Comparison of ENCODE assay signal across 1 cellular context in the genomic region with DNA sequence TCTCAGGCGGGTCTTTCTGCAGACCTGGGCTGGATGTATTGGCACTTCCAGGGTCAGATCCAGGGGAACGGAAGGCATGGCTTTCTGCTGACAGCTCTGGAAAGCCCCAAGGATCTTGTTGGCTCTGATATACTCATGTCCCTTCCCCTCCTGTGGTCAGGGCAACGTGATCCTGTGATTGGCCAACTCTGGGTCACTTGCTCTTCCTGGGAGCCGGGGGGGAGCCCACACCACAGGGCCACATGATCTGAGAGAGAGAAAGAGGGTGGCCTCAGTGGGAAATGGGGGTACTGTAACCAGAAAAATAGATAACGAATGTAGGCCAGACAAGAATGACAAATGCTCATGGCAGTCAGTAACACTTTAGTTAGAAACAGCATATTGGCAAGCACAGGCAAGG.
A peak's percentile ranks its signal among the peaks of the same experiment; 100 is the strongest.
TF ChIP-seq lines count a peak whose summit lies in the region.

No MANE protein-coding gene starts in this region.

TF ChIP-seq in K562, 482 proteins besides CTCF, POLR2A, EP300 and RAD21 (continued from another document):
- TF ChIP-seq, protein P1, sequence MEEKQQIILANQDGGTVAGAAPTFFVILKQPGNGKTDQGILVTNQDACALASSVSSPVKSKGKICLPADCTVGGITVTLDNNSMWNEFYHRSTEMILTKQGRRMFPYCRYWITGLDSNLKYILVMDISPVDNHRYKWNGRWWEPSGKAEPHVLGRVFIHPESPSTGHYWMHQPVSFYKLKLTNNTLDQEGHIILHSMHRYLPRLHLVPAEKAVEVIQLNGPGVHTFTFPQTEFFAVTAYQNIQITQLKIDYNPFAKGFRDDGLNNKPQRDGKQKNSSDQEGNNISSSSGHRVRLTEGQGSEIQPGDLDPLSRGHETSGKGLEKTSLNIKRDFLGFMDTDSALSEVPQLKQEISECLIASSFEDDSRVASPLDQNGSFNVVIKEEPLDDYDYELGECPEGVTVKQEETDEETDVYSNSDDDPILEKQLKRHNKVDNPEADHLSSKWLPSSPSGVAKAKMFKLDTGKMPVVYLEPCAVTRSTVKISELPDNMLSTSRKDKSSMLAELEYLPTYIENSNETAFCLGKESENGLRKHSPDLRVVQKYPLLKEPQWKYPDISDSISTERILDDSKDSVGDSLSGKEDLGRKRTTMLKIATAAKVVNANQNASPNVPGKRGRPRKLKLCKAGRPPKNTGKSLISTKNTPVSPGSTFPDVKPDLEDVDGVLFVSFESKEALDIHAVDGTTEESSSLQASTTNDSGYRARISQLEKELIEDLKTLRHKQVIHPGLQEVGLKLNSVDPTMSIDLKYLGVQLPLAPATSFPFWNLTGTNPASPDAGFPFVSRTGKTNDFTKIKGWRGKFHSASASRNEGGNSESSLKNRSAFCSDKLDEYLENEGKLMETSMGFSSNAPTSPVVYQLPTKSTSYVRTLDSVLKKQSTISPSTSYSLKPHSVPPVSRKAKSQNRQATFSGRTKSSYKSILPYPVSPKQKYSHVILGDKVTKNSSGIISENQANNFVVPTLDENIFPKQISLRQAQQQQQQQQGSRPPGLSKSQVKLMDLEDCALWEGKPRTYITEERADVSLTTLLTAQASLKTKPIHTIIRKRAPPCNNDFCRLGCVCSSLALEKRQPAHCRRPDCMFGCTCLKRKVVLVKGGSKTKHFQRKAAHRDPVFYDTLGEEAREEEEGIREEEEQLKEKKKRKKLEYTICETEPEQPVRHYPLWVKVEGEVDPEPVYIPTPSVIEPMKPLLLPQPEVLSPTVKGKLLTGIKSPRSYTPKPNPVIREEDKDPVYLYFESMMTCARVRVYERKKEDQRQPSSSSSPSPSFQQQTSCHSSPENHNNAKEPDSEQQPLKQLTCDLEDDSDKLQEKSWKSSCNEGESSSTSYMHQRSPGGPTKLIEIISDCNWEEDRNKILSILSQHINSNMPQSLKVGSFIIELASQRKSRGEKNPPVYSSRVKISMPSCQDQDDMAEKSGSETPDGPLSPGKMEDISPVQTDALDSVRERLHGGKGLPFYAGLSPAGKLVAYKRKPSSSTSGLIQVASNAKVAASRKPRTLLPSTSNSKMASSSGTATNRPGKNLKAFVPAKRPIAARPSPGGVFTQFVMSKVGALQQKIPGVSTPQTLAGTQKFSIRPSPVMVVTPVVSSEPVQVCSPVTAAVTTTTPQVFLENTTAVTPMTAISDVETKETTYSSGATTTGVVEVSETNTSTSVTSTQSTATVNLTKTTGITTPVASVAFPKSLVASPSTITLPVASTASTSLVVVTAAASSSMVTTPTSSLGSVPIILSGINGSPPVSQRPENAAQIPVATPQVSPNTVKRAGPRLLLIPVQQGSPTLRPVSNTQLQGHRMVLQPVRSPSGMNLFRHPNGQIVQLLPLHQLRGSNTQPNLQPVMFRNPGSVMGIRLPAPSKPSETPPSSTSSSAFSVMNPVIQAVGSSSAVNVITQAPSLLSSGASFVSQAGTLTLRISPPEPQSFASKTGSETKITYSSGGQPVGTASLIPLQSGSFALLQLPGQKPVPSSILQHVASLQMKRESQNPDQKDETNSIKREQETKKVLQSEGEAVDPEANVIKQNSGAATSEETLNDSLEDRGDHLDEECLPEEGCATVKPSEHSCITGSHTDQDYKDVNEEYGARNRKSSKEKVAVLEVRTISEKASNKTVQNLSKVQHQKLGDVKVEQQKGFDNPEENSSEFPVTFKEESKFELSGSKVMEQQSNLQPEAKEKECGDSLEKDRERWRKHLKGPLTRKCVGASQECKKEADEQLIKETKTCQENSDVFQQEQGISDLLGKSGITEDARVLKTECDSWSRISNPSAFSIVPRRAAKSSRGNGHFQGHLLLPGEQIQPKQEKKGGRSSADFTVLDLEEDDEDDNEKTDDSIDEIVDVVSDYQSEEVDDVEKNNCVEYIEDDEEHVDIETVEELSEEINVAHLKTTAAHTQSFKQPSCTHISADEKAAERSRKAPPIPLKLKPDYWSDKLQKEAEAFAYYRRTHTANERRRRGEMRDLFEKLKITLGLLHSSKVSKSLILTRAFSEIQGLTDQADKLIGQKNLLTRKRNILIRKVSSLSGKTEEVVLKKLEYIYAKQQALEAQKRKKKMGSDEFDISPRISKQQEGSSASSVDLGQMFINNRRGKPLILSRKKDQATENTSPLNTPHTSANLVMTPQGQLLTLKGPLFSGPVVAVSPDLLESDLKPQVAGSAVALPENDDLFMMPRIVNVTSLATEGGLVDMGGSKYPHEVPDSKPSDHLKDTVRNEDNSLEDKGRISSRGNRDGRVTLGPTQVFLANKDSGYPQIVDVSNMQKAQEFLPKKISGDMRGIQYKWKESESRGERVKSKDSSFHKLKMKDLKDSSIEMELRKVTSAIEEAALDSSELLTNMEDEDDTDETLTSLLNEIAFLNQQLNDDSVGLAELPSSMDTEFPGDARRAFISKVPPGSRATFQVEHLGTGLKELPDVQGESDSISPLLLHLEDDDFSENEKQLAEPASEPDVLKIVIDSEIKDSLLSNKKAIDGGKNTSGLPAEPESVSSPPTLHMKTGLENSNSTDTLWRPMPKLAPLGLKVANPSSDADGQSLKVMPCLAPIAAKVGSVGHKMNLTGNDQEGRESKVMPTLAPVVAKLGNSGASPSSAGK (IDR thresholded peaks at IDR 0.05), result 0 out of 2 replicates have a peak, but pooled peaks have one; percentile 9
- TF ChIP-seq PREB (CRISPR knock-in tag; IDR thresholded peaks at IDR 0.05), result no peak
- peak; percentile 77; the same call in 1 of the 2 replicates for TF ChIP-seq ZNF589 (CRISPR knock-in tag; IDR thresholded peaks at IDR 0.05; ENCODE audit: low read depth)
- TF ChIP-seq, protein P2, sequence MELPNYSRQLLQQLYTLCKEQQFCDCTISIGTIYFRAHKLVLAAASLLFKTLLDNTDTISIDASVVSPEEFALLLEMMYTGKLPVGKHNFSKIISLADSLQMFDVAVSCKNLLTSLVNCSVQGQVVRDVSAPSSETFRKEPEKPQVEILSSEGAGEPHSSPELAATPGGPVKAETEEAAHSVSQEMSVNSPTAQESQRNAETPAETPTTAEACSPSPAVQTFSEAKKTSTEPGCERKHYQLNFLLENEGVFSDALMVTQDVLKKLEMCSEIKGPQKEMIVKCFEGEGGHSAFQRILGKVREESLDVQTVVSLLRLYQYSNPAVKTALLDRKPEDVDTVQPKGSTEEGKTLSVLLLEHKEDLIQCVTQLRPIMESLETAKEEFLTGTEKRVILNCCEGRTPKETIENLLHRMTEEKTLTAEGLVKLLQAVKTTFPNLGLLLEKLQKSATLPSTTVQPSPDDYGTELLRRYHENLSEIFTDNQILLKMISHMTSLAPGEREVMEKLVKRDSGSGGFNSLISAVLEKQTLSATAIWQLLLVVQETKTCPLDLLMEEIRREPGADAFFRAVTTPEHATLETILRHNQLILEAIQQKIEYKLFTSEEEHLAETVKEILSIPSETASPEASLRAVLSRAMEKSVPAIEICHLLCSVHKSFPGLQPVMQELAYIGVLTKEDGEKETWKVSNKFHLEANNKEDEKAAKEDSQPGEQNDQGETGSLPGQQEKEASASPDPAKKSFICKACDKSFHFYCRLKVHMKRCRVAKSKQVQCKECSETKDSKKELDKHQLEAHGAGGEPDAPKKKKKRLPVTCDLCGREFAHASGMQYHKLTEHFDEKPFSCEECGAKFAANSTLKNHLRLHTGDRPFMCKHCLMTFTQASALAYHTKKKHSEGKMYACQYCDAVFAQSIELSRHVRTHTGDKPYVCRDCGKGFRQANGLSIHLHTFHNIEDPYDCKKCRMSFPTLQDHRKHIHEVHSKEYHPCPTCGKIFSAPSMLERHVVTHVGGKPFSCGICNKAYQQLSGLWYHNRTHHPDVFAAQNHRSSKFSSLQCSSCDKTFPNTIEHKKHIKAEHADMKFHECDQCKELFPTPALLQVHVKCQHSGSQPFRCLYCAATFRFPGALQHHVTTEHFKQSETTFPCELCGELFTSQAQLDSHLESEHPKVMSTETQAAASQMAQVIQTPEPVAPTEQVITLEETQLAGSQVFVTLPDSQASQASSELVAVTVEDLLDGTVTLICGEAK (IDR thresholded peaks at IDR 0.05), result no peak
- TF ChIP-seq, protein P2 (CRISPR knock-in tag; IDR thresholded peaks at IDR 0.05), result no peak
- TF ChIP-seq L3MBTL2 (IDR thresholded peaks at IDR 0.05), result 0 out of 2 replicates have a peak, but pooled peaks have one; percentile 16
- TF ChIP-seq, protein P3, sequence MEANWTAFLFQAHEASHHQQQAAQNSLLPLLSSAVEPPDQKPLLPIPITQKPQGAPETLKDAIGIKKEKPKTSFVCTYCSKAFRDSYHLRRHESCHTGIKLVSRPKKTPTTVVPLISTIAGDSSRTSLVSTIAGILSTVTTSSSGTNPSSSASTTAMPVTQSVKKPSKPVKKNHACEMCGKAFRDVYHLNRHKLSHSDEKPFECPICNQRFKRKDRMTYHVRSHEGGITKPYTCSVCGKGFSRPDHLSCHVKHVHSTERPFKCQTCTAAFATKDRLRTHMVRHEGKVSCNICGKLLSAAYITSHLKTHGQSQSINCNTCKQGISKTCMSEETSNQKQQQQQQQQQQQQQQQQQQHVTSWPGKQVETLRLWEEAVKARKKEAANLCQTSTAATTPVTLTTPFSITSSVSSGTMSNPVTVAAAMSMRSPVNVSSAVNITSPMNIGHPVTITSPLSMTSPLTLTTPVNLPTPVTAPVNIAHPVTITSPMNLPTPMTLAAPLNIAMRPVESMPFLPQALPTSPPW (CRISPR knock-in tag; IDR thresholded peaks at IDR 0.05), result peak; percentile 90
- TF ChIP-seq HNRNPH1 (optimal IDR thresholded peaks at IDR 0.05; ENCODE audit: low read depth, low read length), result no peak
- TF ChIP-seq SPI1 (IDR thresholded peaks at IDR 0.05; ENCODE audit: borderline replicate concordance, low read depth, low read length), result 0 out of 2 replicates have a peak, but pooled peaks have one; percentile 20
- 0 out of 2 replicates have a peak, but pooled peaks have one; percentile 15 for TF ChIP-seq GABPA (tag; conservative IDR thresholded peaks at IDR 0.05; ENCODE audit: low read depth)
- TF ChIP-seq FOXK1 (CRISPR knock-in tag; IDR thresholded peaks at IDR 0.05; ENCODE audit: borderline replicate concordance), result no peak
- TF ChIP-seq LCOR (CRISPR knock-in tag; IDR thresholded peaks at IDR 0.05), result no peak
- TF ChIP-seq CC2D1A (IDR thresholded peaks at IDR 0.05), result no peak
- TF ChIP-seq, protein P4, sequence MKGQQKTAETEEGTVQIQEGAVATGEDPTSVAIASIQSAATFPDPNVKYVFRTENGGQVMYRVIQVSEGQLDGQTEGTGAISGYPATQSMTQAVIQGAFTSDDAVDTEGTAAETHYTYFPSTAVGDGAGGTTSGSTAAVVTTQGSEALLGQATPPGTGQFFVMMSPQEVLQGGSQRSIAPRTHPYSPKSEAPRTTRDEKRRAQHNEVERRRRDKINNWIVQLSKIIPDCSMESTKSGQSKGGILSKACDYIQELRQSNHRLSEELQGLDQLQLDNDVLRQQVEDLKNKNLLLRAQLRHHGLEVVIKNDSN (CRISPR knock-in tag; IDR thresholded peaks at IDR 0.05), result 0 out of 2 replicates have a peak, but pooled peaks have one; percentile 44
- TF ChIP-seq E2F6 (IDR thresholded peaks at IDR 0.05; ENCODE audit: borderline replicate concordance in 1 of 2, extremely low read depth in 1 of 2, insufficient read depth in 1 of 2, insufficient read length in 1 of 2, low read depth in 1 of 2, low read length in 1 of 2, poor library complexity in 1 of 2, severe bottlenecking in 1 of 2), result no peak
